8 cellular contexts compared by ENCODE assay signal in genomic region chr5:76256116-76256889, GRCh38.
A peak's percentile ranks its signal among the peaks of the same experiment; 100 is the strongest.
DNase-seq lines count a peak whose midpoint lies in the region; ATAC-seq, FAIRE-seq and TF ChIP-seq lines count a peak whose summit lies in the region.

No MANE protein-coding gene starts in this region.

- CTCF ChIA-PET in AG04450 (lab: Charles Lee), result interaction anchor here (0.6 to 1.0 kb wide), 4 partner anchors 8 to 1342 kb away, joined by 3 to 6 read pairs (median 4); partner anchors contain the start of gene ANKRD31
- CTCF ChIA-PET in naive thymus-derived CD4-positive, alpha-beta T cell (lab: Charles Lee), result interaction anchor here (0.6 to 1.0 kb wide), 5 partner anchors 41 to 330 kb away, joined by 3 to 4 read pairs (median 3); no protein-coding TSS in a partner anchor

- H3K9me3 Mint-ChIP-seq in naive thymus-derived CD4-positive, alpha-beta T cell, result no peaks in the 10 kb centered on the region
- no peaks in the 10 kb centered on the region for H3K9me3 Mint-ChIP-seq in stimulated activated naive CD8-positive, alpha-beta T cell treated with anti-CD3 and anti-CD28 coated beads, Interleukin-15, amount 100 ng/mL, for 72 hours

- H3K27ac Mint-ChIP-seq in naive thymus-derived CD4-positive, alpha-beta T cell, result peak overlapping the region in 3 of 9 donors; percentile 8 to 23 (median 11)
- peak overlapping the region in 1 of 2 donors; percentile 61 for H3K27ac Mint-ChIP-seq in stimulated activated naive CD8-positive, alpha-beta T cell treated with anti-CD3 and anti-CD28 coated beads, Interleukin-15, amount 100 ng/mL, for 72 hours

- H3K27me3 Mint-ChIP-seq in naive thymus-derived CD4-positive, alpha-beta T cell, result peaks cover 4 to 36% (median 4%) of the 10 kb centered on the region in 5 donors
- H3K27me3 Mint-ChIP-seq in stimulated activated naive CD8-positive, alpha-beta T cell treated with anti-CD3 and anti-CD28 coated beads, Interleukin-15, amount 100 ng/mL, for 72 hours, result peaks cover 12% of the 10 kb centered on the region

- ATAC-seq in HG03196 (IDR thresholded peaks at IDR 0.05; ENCODE audit: unreplicated experiment), result peak; percentile 72
- peak; percentile 96 for ATAC-seq in naive thymus-derived CD4-positive, alpha-beta T cell
- ATAC-seq in stimulated activated naive CD8-positive, alpha-beta T cell treated with anti-CD3 and anti-CD28 coated beads, Interleukin-15, amount 100 ng/mL, for 72 hours, result peak; percentile 95

- H3K9me3 ChIP-seq in AG04450 (ENCODE audit: control insufficient read depth, insufficient read depth, low read length), result no peaks in the 10 kb centered on the region
- no peaks in the 10 kb centered on the region for H3K9me3 ChIP-seq in naive thymus-derived CD4-positive, alpha-beta T cell (ENCODE audit: control insufficient read depth in 2 of 3, low read length in 3 of 3)

- no peaks in the 10 kb centered on the region for H3K36me3 ChIP-seq in naive thymus-derived CD4-positive, alpha-beta T cell (ENCODE audit: control insufficient read depth in 2 of 3, insufficient read depth in 3 of 3, low read length in 3 of 3)

- H3K27ac ChIP-seq in AG04450 (ENCODE audit: low read depth, low read length) (no peak overlapping the region), epithelial cell of prostate (no peak overlapping the region)
- no peak overlapping the region for H3K27ac ChIP-seq in naive thymus-derived CD4-positive, alpha-beta T cell (ENCODE audit: low read depth, low read length)

- no peaks in the 10 kb centered on the region for H3K27me3 ChIP-seq in AG04450 (ENCODE audit: control insufficient read depth, insufficient read depth, low read length)
- H3K27me3 ChIP-seq in naive thymus-derived CD4-positive, alpha-beta T cell (ENCODE audit: control insufficient read depth in 2 of 2, insufficient read depth in 2 of 2, low read length in 2 of 2), result no peaks in the 10 kb centered on the region

- no peaks in the 10 kb centered on the region for H3K4me1 ChIP-seq in naive thymus-derived CD4-positive, alpha-beta T cell (ENCODE audit: control insufficient read depth in 2 of 2, insufficient read depth in 2 of 2, low read length in 2 of 2)

- peak overlapping the region in 4 of 10 donors; percentile 23 to 45 (median 42) for H3K4me3 Mint-ChIP-seq in naive thymus-derived CD4-positive, alpha-beta T cell
- H3K4me3 Mint-ChIP-seq in stimulated activated naive CD8-positive, alpha-beta T cell treated with anti-CD3 and anti-CD28 coated beads, Interleukin-15, amount 100 ng/mL, for 72 hours, result no peak overlapping the region

- POLR2A ChIA-PET in AG04450 (lab: Yijun Ruan, JAX), result no interaction called here
- POLR2A ChIA-PET in naive thymus-derived CD4-positive, alpha-beta T cell (lab: Charles Lee), result interaction anchor here (0.6 kb wide), 1 partner anchor 577 kb away, joined by 3 read pairs; no protein-coding TSS in a partner anchor

- H3K4me3 ChIP-seq in AG04450 (ENCODE audit: low read depth, low read length), result no peak overlapping the region
- no peak overlapping the region for H3K4me3 ChIP-seq in naive thymus-derived CD4-positive, alpha-beta T cell (ENCODE audit: low read length)

- DNase-seq in AG04450 (ENCODE audit: low read depth, low spot score) (peak; percentile 13), GM18507 (ENCODE audit: extremely low spot score, insufficient read length, low read depth) (peak; percentile 12), NCI-H82 treated with DMSO at 0.1 percent for 48 hours (lab: John Stamatoyannopoulos, UW; ENCODE audit: unreplicated experiment) (peak; percentile 48), epithelial cell of prostate (ENCODE audit: low read depth, low spot score) (peak; percentile 43)
- DNase-seq in activated CD8-positive, alpha-beta memory T cell treated with anti-CD3 and anti-CD28 coated beads for 4 hours (ENCODE audit: low read depth in 2 of 2), result peak; percentile 9 to 42
- DNase-seq in naive thymus-derived CD4-positive, alpha-beta T cell, result peak; percentile 20 to 70 (median 56)
- peak; percentile 49 to 59 for DNase-seq in stimulated activated naive CD8-positive, alpha-beta T cell treated with anti-CD3 and anti-CD28 coated beads, Interleukin-15, amount 100 ng/mL, for 72 hours

- TF ChIP-seq CTCF in AG04450 (IDR thresholded peaks at IDR 0.05; ENCODE audit: low read depth, low read length), result peak; percentile 64

- FAIRE-seq in GM18507 (lab: Jason Lieb, UNC), result peak; percentile 80

- no peaks in the 10 kb centered on the region for H3K36me3 Mint-ChIP-seq in naive thymus-derived CD4-positive, alpha-beta T cell

- peaks cover 0 to 12% (median 3%) of the 10 kb centered on the region in 7 donors for H3K4me1 Mint-ChIP-seq in naive thymus-derived CD4-positive, alpha-beta T cell
- no peaks in the 10 kb centered on the region for H3K4me1 Mint-ChIP-seq in stimulated activated naive CD8-positive, alpha-beta T cell treated with anti-CD3 and anti-CD28 coated beads, Interleukin-15, amount 100 ng/mL, for 72 hours

- intact Hi-C loops in naive thymus-derived CD4-positive, alpha-beta T cell (cut with micrococcal nuclease), result loop anchor here (1.0 to 10.0 kb wide), 23 partner anchors 82 to 1584 kb away; partner anchors contain the start of genes ANKRD31 (in 2 of the 2), CERT1 (in 1 of the 2), GCNT4 (in 1 of the 2) and GFM2 (in 1 of the 2)
